ENCODE assay signal across 8 cellular contexts in genomic region chr20:35616465-35617396, GRCh38. TPM values are rescaled to one million over a fixed set of nuclear protein-coding genes. Genes with fewer than 3 reads are reported as not detected.
DNase-seq lines count a peak whose midpoint lies in the region; ATAC-seq and TF ChIP-seq lines count a peak whose summit lies in the region.

No MANE protein-coding gene starts in this region.

- no peaks in the 10 kb centered on the region for H3K27me3 ChIP-seq in Panc1 (ENCODE audit: control insufficient read depth, insufficient read depth, low read length)

- peak overlapping the region; percentile 84 for H3K27ac ChIP-seq in Panc1 (ENCODE audit: low read length)

- H3K9me3 Mint-ChIP-seq in activated naive CD4-positive, alpha-beta T cell treated with anti-CD3 and anti-CD28 coated beads, Interleukin-2, amount 50 U/mL, for 72 hours, result no peaks in the 10 kb centered on the region

- no peak for TF ChIP-seq CTCF in Panc1 (IDR thresholded peaks at IDR 0.05)

- H3K27ac Mint-ChIP-seq in activated naive CD4-positive, alpha-beta T cell treated with anti-CD3 and anti-CD28 coated beads, Interleukin-2, amount 50 U/mL, for 72 hours, result peak overlapping the region; percentile 90 to 95

- no peaks in the 10 kb centered on the region; the same call in 1 of the 2 replicates for H3K36me3 ChIP-seq in Panc1 (ENCODE audit: control insufficient read depth, insufficient read depth, low read length)

- peak overlapping the region; percentile 62 to 81 for H3K4me3 ChIP-seq in Panc1 (ENCODE audit: low read depth in 2 of 2, low read length in 2 of 2)

- BruUV-seq in Panc1 (replicated peaks; lab: Mats Ljungman, UMichigan), result no TSS peak

- ATAC-seq in Panc1 (peak; percentile 73), HG03378 (IDR thresholded peaks at IDR 0.05; ENCODE audit: unreplicated experiment) (no peak), GM21390 (IDR thresholded peaks at IDR 0.05; ENCODE audit: unreplicated experiment) (no peak)
- ATAC-seq in activated naive CD4-positive, alpha-beta T cell treated with anti-CD3 and anti-CD28 coated beads, Interleukin-2, amount 50 U/mL, for 72 hours, result peak; percentile 7 to 21

- intact Hi-C loops in Panc1 (cut with micrococcal nuclease; ENCODE audit: unreplicated experiment), result no loop called here
- intact Hi-C loops in head of caudate nucleus (cut with DNase I), result loop anchor here (10.0 kb wide), 1 partner anchor 48 kb away; the partner anchor contains the start of genes CPNE1 and RBM12

- in situ Hi-C loops in Panc1 (cut with HindIII; ENCODE audit: low pct_unique_long_range_greater_than_20kb, low sequenced_read_pairs), result no loop called here

- CTCF ChIA-PET in Panc1 (lab: Charles Lee), result interaction anchor here (0.6 kb wide), 1 partner anchor 138 kb away, joined by 3 read pairs; no protein-coding TSS in a partner anchor

- POLR2A ChIA-PET in Panc1 (lab: Charles Lee), result interaction anchor here (0.6 to 0.7 kb wide), 3 partner anchors 22 to 97 kb away, joined by 3 to 12 read pairs (median 3); partner anchors contain the start of genes NFS1 and ROMO1

- no peaks in the 10 kb centered on the region; the same call in 1 of the 2 replicates for H3K4me1 ChIP-seq in Panc1 (ENCODE audit: control insufficient read depth, insufficient read depth, low read length)

- no peaks in the 10 kb centered on the region for H3K36me3 Mint-ChIP-seq in activated naive CD4-positive, alpha-beta T cell treated with anti-CD3 and anti-CD28 coated beads, Interleukin-2, amount 50 U/mL, for 72 hours

- DNase-seq in GM04504 (ENCODE audit: low read depth) (peak; percentile 53), HT-29 (ENCODE audit: low spot score) (peak; percentile 98), Panc1 (ENCODE audit: low read depth, low spot score) (peak; percentile 99), head of caudate nucleus (peak; percentile 32 to 98 (median 68)), occipital lobe (lab: John Stamatoyannopoulos, UW) (peak; percentile 55)
- DNase-seq in activated naive CD4-positive, alpha-beta T cell treated with anti-CD3 and anti-CD28 coated beads, Interleukin-2, amount 50 U/mL, for 72 hours (ENCODE audit: low spot score in 2 of 2), result peak; percentile 68 to 80

- no peaks in the 10 kb centered on the region for H3K9me3 ChIP-seq in Panc1 (ENCODE audit: control insufficient read depth, insufficient read depth, low read depth, low read length)

RNA-seq across cellular contexts. Expression of gene SPAG4, which starts 1.1 kb away (rescaled TPM):
- total RNA-seq in HT-29 (2014; rRNA removed; shearing (Covaris generic)), result 18.1 and 27.0 TPM in 2 replicates
- 17.6 TPM for total RNA-seq in Panc1 (2021; ENCODE audit: unreplicated experiment)
- 28.9 TPM for polyA plus RNA-seq in Panc1 (2012; ENCODE audit: insufficient read length)
- 10 to 100 TPM in 1 of 2 donors, 1 to 10 TPM in 1; 9.6 to 13.2 TPM for total RNA-seq in activated naive CD4-positive, alpha-beta T cell treated with anti-CD3 and anti-CD28 coated beads, Interleukin-2, amount 50 U/mL, for 72 hours
- 1.4 TPM for total RNA-seq in occipital lobe

RNA-seq across cellular contexts. Expression of gene CPNE1, which starts 48.0 kb away (rescaled TPM):
- total RNA-seq in HT-29 (2014; rRNA removed; shearing (Covaris generic)), result 390 and 417 TPM in 2 replicates
- total RNA-seq in Panc1 (2021; ENCODE audit: unreplicated experiment) (217 TPM), occipital lobe (55.1 TPM)
- 273 TPM for polyA plus RNA-seq in Panc1 (2012; ENCODE audit: insufficient read length)
- total RNA-seq in activated naive CD4-positive, alpha-beta T cell treated with anti-CD3 and anti-CD28 coated beads, Interleukin-2, amount 50 U/mL, for 72 hours, result 100 to 1,000 TPM; 332 to 352 TPM

RNA-seq across cellular contexts. Expression of gene RBM12, which starts 48.0 kb away (rescaled TPM):
- 54.8 and 55.4 TPM in 2 replicates for total RNA-seq in HT-29 (2014; rRNA removed; shearing (Covaris generic))
- 100 TPM for total RNA-seq in Panc1 (2021; ENCODE audit: unreplicated experiment)
- polyA plus RNA-seq in Panc1 (2012; ENCODE audit: insufficient read length), result 45.0 TPM
- total RNA-seq in activated naive CD4-positive, alpha-beta T cell treated with anti-CD3 and anti-CD28 coated beads, Interleukin-2, amount 50 U/mL, for 72 hours, result 100 to 1,000 TPM; 110 to 116 TPM
- total RNA-seq in occipital lobe, result 108 TPM

Comparison
In these comparisons a context has a peak if more than half of its experiments do, and no peak if none do; other contexts are left out.
1. ATAC-seq: peak in Panc1 (single experiment) and activated naive CD4-positive, alpha-beta T cell treated with anti-CD3 and anti-CD28 coated beads, Interleukin-2, amount 50 U/mL, for 72 hours (2 of 2); none in HG03378 (single experiment) and GM21390 (single experiment).
2. Peak in every context shown above with its lines, with median percentiles within 50 percentile points of each other: DNase-seq.